9 cellular contexts compared by ENCODE assay signal in the genomic region with DNA sequence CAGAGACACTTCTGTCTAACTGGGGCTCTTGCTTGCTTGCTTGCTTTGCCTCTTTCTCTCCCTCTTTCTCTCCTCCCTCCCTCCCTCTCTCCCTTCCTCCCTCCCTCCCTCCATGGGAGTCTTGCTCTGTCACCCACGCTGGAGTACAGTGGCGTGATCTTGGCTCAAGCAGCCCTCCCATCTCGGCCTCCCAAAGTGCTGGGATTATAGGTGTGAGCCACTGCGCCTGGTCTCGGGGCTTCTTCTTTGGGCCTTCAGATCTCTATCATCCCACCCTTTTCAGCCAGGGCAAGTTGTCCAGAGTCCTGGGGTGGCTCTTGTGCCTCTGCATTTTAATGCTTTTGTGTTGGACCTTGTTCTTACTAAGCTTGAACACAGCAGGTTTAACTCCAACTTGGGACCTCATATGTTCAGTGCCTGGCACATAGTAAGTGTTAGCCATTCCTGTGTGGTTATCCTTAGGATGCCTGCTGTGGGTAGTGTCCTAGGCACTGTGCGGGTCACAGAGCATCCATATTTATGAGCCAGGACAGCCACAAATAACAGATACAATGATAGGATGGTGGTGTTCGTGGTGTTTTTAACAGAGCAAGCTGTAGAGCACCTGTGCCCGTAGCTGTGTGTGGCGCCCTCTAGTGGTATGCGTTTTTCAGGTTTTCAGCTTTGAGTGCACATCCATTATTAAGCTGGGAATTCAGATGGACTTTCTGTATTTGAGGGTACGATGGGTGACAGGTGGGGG.
DNase-seq lines count a peak whose midpoint lies in the region; ATAC-seq lines count a peak whose summit lies in the region.
"Had no signal": no experiment of that assay in that cellular context is flagged by ENCODE, and none has a peak within 500 bp of the region (broad histone marks: within the 10 kb centered on the region; RNA-seq: fewer than 3 reads in every experiment).

No MANE protein-coding gene starts in this region.

- H3K9me3 Mint-ChIP-seq in activated naive CD8-positive, alpha-beta T cell treated with anti-CD3 and anti-CD28 coated beads, Interleukin-2, amount 50 U/mL, for 24 hours, result no peaks in the 10 kb centered on the region

- H3K36me3 Mint-ChIP-seq in activated naive CD8-positive, alpha-beta T cell treated with anti-CD3 and anti-CD28 coated beads, Interleukin-2, amount 50 U/mL, for 24 hours (ENCODE audit: low read depth), result peaks cover 30% of the 10 kb centered on the region

- DNase-seq in D341Med (ENCODE audit: low spot score), result peak; percentile 77
- peak; percentile 65 for DNase-seq in KBM-7
- DNase-seq in SW 1271 (lab: John Stamatoyannopoulos, UW), result peak; percentile 23 to 55
- DNase-seq in activated naive CD8-positive, alpha-beta T cell treated with anti-CD3 and anti-CD28 coated beads, Interleukin-2, amount 50 U/mL, for 24 hours, result peak; percentile 77
- DNase-seq in left ventricle myocardium superior, result no peak
- peak; percentile 82 for DNase-seq in sciatic nerve (ENCODE audit: low spot score)
- no peak for DNase-seq in globus pallidus (ENCODE audit: low spot score)

- intact Hi-C loops in left ventricle myocardium superior (cut with micrococcal nuclease), result loop anchor here (5.0 to 10.0 kb wide), 2 partner anchors 74 to 286 kb away; no protein-coding TSS in a partner anchor
- intact Hi-C loops in sciatic nerve (cut with DNase I), result loop anchor here (10.0 kb wide), 1 partner anchor 296 kb away; no protein-coding TSS in a partner anchor

- peaks cover 22% of the 10 kb centered on the region for H3K4me1 Mint-ChIP-seq in activated naive CD8-positive, alpha-beta T cell treated with anti-CD3 and anti-CD28 coated beads, Interleukin-2, amount 50 U/mL, for 24 hours

- no peak overlapping the region for H3K4me3 Mint-ChIP-seq in activated naive CD8-positive, alpha-beta T cell treated with anti-CD3 and anti-CD28 coated beads, Interleukin-2, amount 50 U/mL, for 24 hours
- H3K4me3 Mint-ChIP-seq: activated naive CD8-positive, alpha-beta T cell had no signal

- no peaks in the 10 kb centered on the region for H3K27me3 Mint-ChIP-seq in activated naive CD8-positive, alpha-beta T cell treated with anti-CD3 and anti-CD28 coated beads, Interleukin-2, amount 50 U/mL, for 24 hours
- H3K27me3 Mint-ChIP-seq: activated naive CD8-positive, alpha-beta T cell had no signal

- in situ Hi-C loops in KBM-7 (cut with MboI; ENCODE audit: low pct_unique_long_range_greater_than_20kb, low sequenced_read_pairs), result no loop called here

- ATAC-seq in activated naive CD8-positive, alpha-beta T cell treated with anti-CD3 and anti-CD28 coated beads, Interleukin-2, amount 50 U/mL, for 24 hours, result peak; percentile 20
- ATAC-seq in left ventricle myocardium superior, result peak; percentile 48
- ATAC-seq in sciatic nerve, result peak; percentile 75
- ATAC-seq in GM21526 (IDR thresholded peaks at IDR 0.05; ENCODE audit: low FRiP score, unreplicated experiment), result no peak

- no peak overlapping the region for H3K27ac Mint-ChIP-seq in activated naive CD8-positive, alpha-beta T cell treated with anti-CD3 and anti-CD28 coated beads, Interleukin-2, amount 50 U/mL, for 24 hours
- H3K27ac Mint-ChIP-seq: activated naive CD8-positive, alpha-beta T cell had no signal

Comparison
In these comparisons a context has a peak if more than half of its experiments do, and no peak if none do; other contexts are left out.
1. DNase-seq: peak in D341Med (single experiment), KBM-7 (single experiment), SW 1271 (2 of 2), activated naive CD8-positive, alpha-beta T cell treated with anti-CD3 and anti-CD28 coated beads, Interleukin-2, amount 50 U/mL, for 24 hours (single experiment) and sciatic nerve (single experiment); none in left ventricle myocardium superior (single experiment) and globus pallidus (single experiment).